ENCODE assay signal across 8 cellular contexts in the genomic region with DNA sequence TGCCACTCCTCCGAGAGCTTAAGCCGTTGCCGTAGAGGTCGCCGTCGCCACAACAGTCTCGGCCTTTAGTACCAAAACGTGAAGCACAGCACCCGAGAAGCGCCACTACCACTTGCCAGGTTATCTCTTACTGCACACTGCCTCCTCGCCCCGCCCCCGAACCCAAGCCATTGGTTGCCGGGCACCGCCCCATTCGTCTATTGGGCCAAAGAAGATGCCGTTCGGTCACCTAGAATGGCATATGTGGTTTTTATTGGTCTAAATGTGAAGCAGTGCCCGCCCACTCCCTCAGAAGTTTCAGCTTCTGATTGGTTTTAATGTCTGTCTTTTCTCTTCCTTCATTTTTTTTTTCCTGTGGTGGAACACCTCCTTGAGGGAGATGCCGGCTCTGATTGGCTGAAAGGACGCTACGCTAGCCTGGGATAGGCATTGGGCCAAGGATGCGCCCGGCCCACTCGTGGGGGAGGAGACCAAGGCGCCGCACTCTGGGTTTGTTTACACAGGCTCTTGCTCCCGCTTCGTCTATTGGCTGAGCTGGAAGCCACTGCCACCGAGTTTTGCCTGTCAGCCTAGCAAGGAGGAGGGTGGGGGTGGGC. TPM values are rescaled to one million over a fixed set of nuclear protein-coding genes. Genes with fewer than 3 reads are reported as not detected.
DNase-seq lines count a peak whose midpoint lies in the region; ATAC-seq and TF ChIP-seq lines count a peak whose summit lies in the region.

A gene with protein sequence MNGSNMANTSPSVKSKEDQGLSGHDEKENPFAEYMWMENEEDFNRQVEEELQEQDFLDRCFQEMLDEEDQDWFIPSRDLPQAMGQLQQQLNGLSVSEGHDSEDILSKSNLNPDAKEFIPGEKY (minus strand): TSS at position 139 of the 596 bp plus-strand sequence. CDS start 24,514 bp downstream, outside the sequence.

- H3K79me2 ChIP-seq in hepatocyte = no peaks in the 10 kb centered on the region

- H3K9ac ChIP-seq in rectal smooth muscle tissue (ENCODE audit: low read length) = peak within 1 kb of the TSS; percentile 74

- H3K4me3 ChIP-seq in astrocyte of the spinal cord (ENCODE audit: low read depth, low read length) (peak within 1 kb of the TSS; percentile 76), hepatocyte (peak within 1 kb of the TSS; percentile 32), rectal smooth muscle tissue (ENCODE audit: low read length) (peak within 1 kb of the TSS; percentile 97), aorta (ENCODE audit: low read length in 2 of 2) (peak within 1 kb of the TSS; percentile 61 to 76)

- peak; percentile 94 for ATAC-seq in GM18499 (IDR thresholded peaks at IDR 0.05; ENCODE audit: insufficient read depth, unreplicated experiment)
- peak; percentile 94 for ATAC-seq in HG02938 (IDR thresholded peaks at IDR 0.05; ENCODE audit: unreplicated experiment)
- peak; percentile 98 for ATAC-seq in aorta (ENCODE audit: low FRiP score)

- intact Hi-C loops in aorta (cut with DNase I) = loop anchor here in 1 of 2 donors (2.0 to 10.0 kb wide), 3 partner anchors 50 to 108 kb away; a partner anchor contains a TSS

- in situ Hi-C loops in astrocyte of the spinal cord (cut with HindIII; ENCODE audit: low sequenced_read_pairs) = no loop called here

- H3K4me1 ChIP-seq in hepatocyte (ENCODE audit: insufficient read depth) (no peaks in the 10 kb centered on the region), rectal smooth muscle tissue (ENCODE audit: control insufficient read depth, insufficient read depth, low read length) (peaks cover 3% of the 10 kb centered on the region), aorta (ENCODE audit: control insufficient read depth in 1 of 2, insufficient read depth in 2 of 2, low read length in 2 of 2) (no peaks in the 10 kb centered on the region)

- H3K36me3 ChIP-seq in hepatocyte (replicated peaks; ENCODE audit: insufficient read depth, low read depth) (no peaks in the 10 kb centered on the region), rectal smooth muscle tissue (ENCODE audit: control insufficient read depth, insufficient read depth, low read length) (no peaks in the 10 kb centered on the region), aorta (ENCODE audit: control insufficient read depth in 1 of 2, insufficient read depth in 2 of 2, low read length in 1 of 2) (no peaks in the 10 kb centered on the region)

- DNase-seq in NCI-H187 treated with DMSO at 0.1 percent for 48 hours (lab: John Stamatoyannopoulos, UW) = peak; percentile 84
- DNase-seq in T1000 (lab: John Stamatoyannopoulos, UW) = peak; percentile 92
- DNase-seq in astrocyte of the spinal cord (ENCODE audit: low read depth, low spot score) = peak; percentile 99
- DNase-seq in hepatocyte (ENCODE audit: low spot score) = peak; percentile 99
- DNase-seq in aorta = peak; percentile 98

- no peaks in the 10 kb centered on the region for H3K9me2 ChIP-seq in hepatocyte (replicated peaks; ENCODE audit: insufficient read depth)

- H3K27me3 ChIP-seq in hepatocyte = no peaks in the 10 kb centered on the region
- no peaks in the 10 kb centered on the region for H3K27me3 ChIP-seq in rectal smooth muscle tissue (ENCODE audit: control insufficient read depth, insufficient read depth, low read length)
- no peaks in the 10 kb centered on the region for H3K27me3 ChIP-seq in aorta (ENCODE audit: control insufficient read depth in 1 of 2, insufficient read depth in 2 of 2, low read length in 1 of 2)

- no peaks in the 10 kb centered on the region for H4K20me1 ChIP-seq in hepatocyte (ENCODE audit: insufficient read depth, poor library complexity, severe bottlenecking)

- peak within 1 kb of the TSS; percentile 85 for H3K4me2 ChIP-seq in hepatocyte

- WGBS in hepatocyte (ENCODE audit: low lambda C conversion rate, missing lambda C conversion rate) = 1% methylated on average over 30 of the region's 30 CpGs
- 0 to 1% methylated on average over 30 of the region's 30 CpGs for WGBS in aorta, 2 donors

- H3K27ac ChIP-seq in hepatocyte (peak within 1 kb of the TSS; percentile 35), rectal smooth muscle tissue (ENCODE audit: low read depth, low read length) (peak within 1 kb of the TSS; percentile 72), aorta (ENCODE audit: low read depth in 1 of 2, low read length in 2 of 2) (peak within 1 kb of the TSS; percentile 40 to 43)

- TF ChIP-seq CTCF in astrocyte of the spinal cord (IDR thresholded peaks at IDR 0.05; ENCODE audit: low read depth, low read length) (no peak), hepatocyte (IDR thresholded peaks at IDR 0.05; ENCODE audit: poor library complexity) (no peak)

- peak within 1 kb of the TSS; percentile 41 for H2AFZ ChIP-seq in hepatocyte

- no peaks in the 10 kb centered on the region for H3K9me3 ChIP-seq in hepatocyte (ENCODE audit: low read depth)
- no peaks in the 10 kb centered on the region for H3K9me3 ChIP-seq in aorta (ENCODE audit: control insufficient read depth, low read length)

RNA-seq across cellular contexts. Expression of the gene that starts here (rescaled TPM):
- total RNA-seq in hepatocyte (4.4 and 4.8 TPM in 2 replicates), aorta (1 to 10 TPM; 4.9 to 5.4 TPM)
- polyA plus RNA-seq in hepatocyte (1.8 and 2.6 TPM in 2 replicates), aorta (1 to 10 TPM; 1.3 to 4.1 TPM)

Comparison
In these comparisons a context has a peak if more than half of its experiments do, and no peak if none do; other contexts are left out.
1. Peak in every context shown above with its lines: DNase-seq, ATAC-seq, H3K4me3 ChIP-seq and H3K27ac ChIP-seq.
2. H3K4me3 ChIP-seq: peak in every context shown above with its lines; median percentile 97 in rectal smooth muscle tissue; 76 in astrocyte of the spinal cord; 68 in aorta; 32 in hepatocyte.